ENCODE assay signal across 20 cellular contexts in genomic region chr3:183981990-183982658, GRCh38. TPM values are rescaled to one million over a fixed set of nuclear protein-coding genes. Genes with fewer than 3 reads are reported as not detected.
DNase-seq lines count a peak whose midpoint lies in the region; FAIRE-seq and TF ChIP-seq lines count a peak whose summit lies in the region.
"Had no signal": no experiment of that assay in that cellular context is flagged by ENCODE, and none has a peak within 500 bp of the region (broad histone marks: within the 10 kb centered on the region; RNA-seq: fewer than 3 reads in every experiment).

No MANE protein-coding gene starts in this region.

- CTCF ChIA-PET in MCF 10A (lab: Yijun Ruan, JAX), result interaction anchor here (0.6 to 1.3 kb wide), 3 partner anchors 31 to 48 kb away, joined by 3 to 4 read pairs (median 3); partner anchors contain the start of gene ABCC5
- CTCF ChIA-PET in PC-9 (lab: Charles Lee), result no interaction called here

- TF ChIP-seq POLR2A in GM12892 (IDR thresholded peaks at IDR 0.05; ENCODE audit: low read depth, low read length), result no peak

- H3K36me3 ChIP-seq in PC-9 (ENCODE audit: low read depth), result peaks cover 91% of the 10 kb centered on the region

- H3K9me3 ChIP-seq in PC-9 (ENCODE audit: insufficient read depth, low read depth), result no peaks in the 10 kb centered on the region

- H4K20me1 ChIP-seq in PC-9 (ENCODE audit: insufficient read depth), result no peaks in the 10 kb centered on the region

- no peak for FAIRE-seq in GM12892 (lab: Jason Lieb, UNC)
- FAIRE-seq: H54, K562 had no signal

- H3K27ac ChIP-seq in PC-9, result no peak overlapping the region

- no TSS peak for BruUV-seq in MCF 10A (replicated peaks; lab: Mats Ljungman, UMichigan)
- BruUV-seq in PC-9 (replicated peaks; lab: Mats Ljungman, UMichigan), result no TSS peak

- DNase-seq in NCI-H510A treated with DMSO at 0.1 percent for 48 hours (lab: John Stamatoyannopoulos, UW) (peak; percentile 10), NCI-H510A (lab: John Stamatoyannopoulos, UW) (no peak), amniotic epithelial cell (ENCODE audit: low read depth) (peak; percentile 72), nephron progenitor cell (no peak), MCF 10A (ENCODE audit: unreplicated experiment) (no peak), PC-9 (no peak), GM12892 (ENCODE audit: insufficient read length) (no peak)
- DNase-seq in stimulated activated CD4-positive, alpha-beta T cell treated with anti-CD3 and anti-CD28 coated beads, Interleukin-4, amount 100 ng/mL, for 24 hours, result no peak
- DNase-seq: NCI-H1105 treated with DMSO at 0.1 percent for 48 hours, NCI-H1694, NCI-H524, NCI-H774, OCI-M1, Right ventricle myocardium superior had no signal

- no peaks in the 10 kb centered on the region for H3K27me3 Mint-ChIP-seq in nephron progenitor cell (ENCODE audit: low read depth, poor library complexity)
- H3K27me3 Mint-ChIP-seq in MCF 10A (ENCODE audit: insufficient read depth, unreplicated experiment), result no peaks in the 10 kb centered on the region

- POLR2A ChIA-PET in MCF 10A (lab: Yijun Ruan, JAX) (interaction anchor here (0.6 kb wide), 1 partner anchor 265 kb away, joined by 3 read pairs; no protein-coding TSS in a partner anchor), PC-9 (lab: Charles Lee; ENCODE audit: unreplicated experiment) (interaction anchor here (0.7 kb wide), 1 partner anchor 33 kb away, joined by 3 read pairs; no protein-coding TSS in a partner anchor)

- TF ChIP-seq CTCF in nephron progenitor cell (IDR thresholded peaks at IDR 0.05) (no peak), MCF 10A (IDR thresholded peaks at IDR 0.05; ENCODE audit: unreplicated experiment) (no peak), PC-9 (conservative IDR thresholded peaks at IDR 0.05) (no peak)

- peaks cover 18% of the 10 kb centered on the region; the same call in 1 of the 2 replicates for H3F3A ChIP-seq in PC-9 (ENCODE audit: insufficient read depth, low read depth)

- H3K4me1 Mint-ChIP-seq in nephron progenitor cell (peaks cover 53% of the 10 kb centered on the region), MCF 10A (ENCODE audit: insufficient read depth, unreplicated experiment) (no peaks in the 10 kb centered on the region)
- H3K4me1 Mint-ChIP-seq: CD14-positive monocyte had no signal

- peak overlapping the region; percentile 31 for H3K27ac Mint-ChIP-seq in nephron progenitor cell
- no peak overlapping the region for H3K27ac Mint-ChIP-seq in MCF 10A (ENCODE audit: low read depth, unreplicated experiment)

- intact Hi-C loops in MCF 10A (cut with micrococcal nuclease), result no loop called here
- intact Hi-C loops in PC-9 (cut with micrococcal nuclease; ENCODE audit: unreplicated experiment), result no loop called here

- H3K27me3 ChIP-seq in PC-9 (ENCODE audit: insufficient read depth, low read depth), result no peaks in the 10 kb centered on the region

- H3K4me2 ChIP-seq in PC-9, result no peak overlapping the region

- H3K9me3 Mint-ChIP-seq in nephron progenitor cell (peaks cover 5% of the 10 kb centered on the region), MCF 10A (ENCODE audit: unreplicated experiment) (no peaks in the 10 kb centered on the region)
- H3K9me3 Mint-ChIP-seq: CD14-positive monocyte had no signal

- H3K4me1 ChIP-seq in PC-9 (replicated peaks; ENCODE audit: insufficient read depth), result no peaks in the 10 kb centered on the region

- H3K79me2 ChIP-seq in PC-9 (ENCODE audit: low read depth), result 0 out of 2 replicates have a peak, but pooled peaks cover 3% of the 10 kb centered on the region

- H3K4me3 ChIP-seq in PC-9, result no peak overlapping the region
- H3K4me3 ChIP-seq: K562 had no signal

- H2AFZ ChIP-seq in PC-9, result no peak overlapping the region

- H3K36me3 Mint-ChIP-seq in nephron progenitor cell (ENCODE audit: low read depth) (peaks cover 60% of the 10 kb centered on the region), MCF 10A (ENCODE audit: insufficient read depth, unreplicated experiment) (peaks cover 56% of the 10 kb centered on the region)

- H3K4me3 Mint-ChIP-seq in nephron progenitor cell (no peak overlapping the region), MCF 10A (ENCODE audit: unreplicated experiment) (no peak overlapping the region)
- H3K4me3 Mint-ChIP-seq: CD14-positive monocyte had no signal

- H3K9me2 ChIP-seq in PC-9 (ENCODE audit: insufficient read depth), result no peaks in the 10 kb centered on the region

RNA-seq across cellular contexts. Expression of gene ABCC5, which starts 35.6 kb away (rescaled TPM):
- total RNA-seq in MCF 10A (2022) (16.5 and 17.9 TPM in 2 replicates), PC-9 (2021) (133 and 151 TPM in 2 replicates)
- polyA plus RNA-seq in GM12892 (2012; ENCODE audit: missing spikeins), result 6.1 TPM

RNA-seq across cellular contexts. Expression of gene HTR3D, which starts 49.4 kb away (rescaled TPM):
- total RNA-seq in MCF 10A (2022) (not detected in 2 replicates), PC-9 (2021) (not detected in 2 replicates)
- not detected for polyA plus RNA-seq in GM12892 (2012; ENCODE audit: missing spikeins)
- total RNA-seq: A172, K562, Right ventricle myocardium superior, RPMI7951 had no signal
- polyA plus RNA-seq: AG04450, CD14-positive monocyte, K562 had no signal

Comparison
In these comparisons a context has a peak if more than half of its experiments do, and no peak if none do; other contexts are left out.
1. DNase-seq: peak in NCI-H510A treated with DMSO at 0.1 percent for 48 hours (single experiment) and amniotic epithelial cell (single experiment); none in NCI-H510A (single experiment), nephron progenitor cell (single experiment), MCF 10A (single experiment), PC-9 (0 of 2), stimulated activated CD4-positive, alpha-beta T cell treated with anti-CD3 and anti-CD28 coated beads, Interleukin-4, amount 100 ng/mL, for 24 hours (single experiment) and GM12892 (single experiment).